ENCODE assay signal across 19 cellular contexts in the genomic region with DNA sequence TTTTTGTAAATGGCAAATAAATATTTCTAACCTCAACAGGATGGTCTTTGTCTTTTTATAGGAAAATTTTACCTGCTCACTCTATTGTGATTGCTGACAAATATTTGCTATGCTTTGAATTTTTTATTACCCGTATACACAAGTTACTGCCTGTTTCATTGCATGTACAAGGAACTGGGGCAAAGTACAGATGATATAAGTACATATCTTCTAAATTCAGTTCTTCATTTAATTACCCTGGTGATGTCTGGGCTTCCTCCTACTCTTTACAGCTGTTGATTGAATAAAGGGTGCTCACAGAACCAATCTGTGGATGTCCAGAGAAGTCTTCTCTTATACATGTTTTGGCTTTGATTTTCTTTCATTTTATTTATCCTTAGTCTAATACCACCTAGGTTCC. TPM values are rescaled to one million over a fixed set of nuclear protein-coding genes. Genes with fewer than 3 reads are reported as not detected.
DNase-seq lines count a peak whose midpoint lies in the region; ATAC-seq, FAIRE-seq and TF ChIP-seq lines count a peak whose summit lies in the region.
"Had no signal": no experiment of that assay in that cellular context is flagged by ENCODE, and none has a peak within 500 bp of the region (broad histone marks: within the 10 kb centered on the region; RNA-seq: fewer than 3 reads in every experiment).

No MANE protein-coding gene starts in this region.

- H3K4me1 ChIP-seq in astrocyte (ENCODE audit: insufficient read depth, low read length) (peaks cover 10% of the 10 kb centered on the region), mucosa of descending colon (ENCODE audit: low read depth) (peaks cover 2% of the 10 kb centered on the region), hepatocyte (ENCODE audit: insufficient read depth) (no peaks in the 10 kb centered on the region)

- peak; percentile 11 for DNase-seq in NCI-H69 (lab: John Stamatoyannopoulos, UW)
- no peak for DNase-seq in astrocyte (ENCODE audit: low read depth)
- DNase-seq in mucosa of descending colon: no peak
- DNase-seq in NCI-H2107 (lab: John Stamatoyannopoulos, UW): no peak
- no peak for DNase-seq in hepatocyte (ENCODE audit: low spot score)
- DNase-seq in NCI-H1436 (lab: John Stamatoyannopoulos, UW): no peak
- DNase-seq: C1 segment of cervical spinal cord; Calu3; CD4-positive, alpha-beta memory T cell; COR-L47; DND-41; GDM1; GM23248; H7; HCEC 1CT had no signal

- H3K4me3 Mint-ChIP-seq in astrocyte (ENCODE audit: unreplicated experiment): no peak overlapping the region
- H3K4me3 Mint-ChIP-seq: CD4-positive, alpha-beta memory T cell had no signal

- H3K9ac ChIP-seq in astrocyte (ENCODE audit: low read length): no peak overlapping the region
- H3K9ac ChIP-seq: GM23248 had no signal

- H2AFZ ChIP-seq in astrocyte (ENCODE audit: low read depth, low read length): no peak overlapping the region
- no peak overlapping the region for H2AFZ ChIP-seq in hepatocyte
- H2AFZ ChIP-seq: GM23248 had no signal

- peak overlapping the region; percentile 16 for H3K27ac Mint-ChIP-seq in astrocyte (ENCODE audit: unreplicated experiment)
- H3K27ac Mint-ChIP-seq: CD4-positive, alpha-beta memory T cell had no signal

- H3K79me2 ChIP-seq in astrocyte (ENCODE audit: insufficient read depth, low read length) (no peaks in the 10 kb centered on the region), hepatocyte (no peaks in the 10 kb centered on the region)

- TF ChIP-seq CTCF in astrocyte (IDR thresholded peaks at IDR 0.05; ENCODE audit: insufficient read depth, low read depth, low read length) (no peak), mucosa of descending colon (IDR thresholded peaks at IDR 0.05) (no peak), hepatocyte (IDR thresholded peaks at IDR 0.05; ENCODE audit: poor library complexity) (no peak)

- H3K4me2 ChIP-seq in astrocyte (ENCODE audit: low read length) (no peak overlapping the region), hepatocyte (no peak overlapping the region)

- FAIRE-seq in G401.6 (lab: Jason Lieb, UNC) (peak; percentile 41), astrocyte (lab: Jason Lieb, UNC) (no peak)
- FAIRE-seq: GM12878, GM19239, H1 had no signal

- H3K9me3 ChIP-seq in astrocyte (ENCODE audit: insufficient read depth, low read depth, low read length) (no peaks in the 10 kb centered on the region), mucosa of descending colon (no peaks in the 10 kb centered on the region), hepatocyte (ENCODE audit: low read depth) (no peaks in the 10 kb centered on the region)

- no peaks in the 10 kb centered on the region for H3K27me3 ChIP-seq in astrocyte (ENCODE audit: insufficient read depth, low read length)
- H3K27me3 ChIP-seq in hepatocyte: no peaks in the 10 kb centered on the region

- no peaks in the 10 kb centered on the region for H3K27me3 Mint-ChIP-seq in astrocyte (ENCODE audit: low read depth, unreplicated experiment)

- ATAC-seq in mucosa of descending colon: peak; percentile 98
- ATAC-seq: GM12878 had no signal

- no peaks in the 10 kb centered on the region for H4K20me1 ChIP-seq in astrocyte (ENCODE audit: insufficient read depth, low read length)
- H4K20me1 ChIP-seq in hepatocyte (ENCODE audit: insufficient read depth, poor library complexity, severe bottlenecking): no peaks in the 10 kb centered on the region

- WGBS in hepatocyte (ENCODE audit: low lambda C conversion rate, missing lambda C conversion rate): 88% methylated on average over 1 of the region's 1 CpG

- peaks cover 32% of the 10 kb centered on the region for H3K4me1 Mint-ChIP-seq in astrocyte (ENCODE audit: low read depth, unreplicated experiment)
- H3K4me1 Mint-ChIP-seq: CD4-positive, alpha-beta memory T cell had no signal

- no peak overlapping the region for H3K27ac ChIP-seq in astrocyte (ENCODE audit: low read depth, low read length)
- H3K27ac ChIP-seq in hepatocyte: no peak overlapping the region
- H3K27ac ChIP-seq: GM23248 had no signal

- H3K36me3 Mint-ChIP-seq in astrocyte (ENCODE audit: low read depth, unreplicated experiment): peaks cover 2% of the 10 kb centered on the region
- H3K36me3 Mint-ChIP-seq: CD4-positive, alpha-beta memory T cell had no signal

- intact Hi-C loops in mucosa of descending colon (cut with DNase I, micrococcal nuclease): no loop called here

- H3K9me3 Mint-ChIP-seq in astrocyte (ENCODE audit: unreplicated experiment): peaks cover 16% of the 10 kb centered on the region

- H3K4me3 ChIP-seq in astrocyte (ENCODE audit: insufficient read depth, low read depth, low read length) (no peak overlapping the region), mucosa of descending colon (no peak overlapping the region), hepatocyte (no peak overlapping the region)
- H3K4me3 ChIP-seq: GM12878, GM23248 had no signal

- no peaks in the 10 kb centered on the region for H3K9me2 ChIP-seq in hepatocyte (replicated peaks; ENCODE audit: insufficient read depth)

- H3K36me3 ChIP-seq in astrocyte (ENCODE audit: insufficient read depth, low read length): no peaks in the 10 kb centered on the region
- H3K36me3 ChIP-seq in mucosa of descending colon (ENCODE audit: low read depth): no peaks in the 10 kb centered on the region
- H3K36me3 ChIP-seq in hepatocyte (replicated peaks; ENCODE audit: insufficient read depth, low read depth): no peaks in the 10 kb centered on the region

RNA-seq across cellular contexts. Expression of a gene that starts 26.5 kb away (rescaled TPM):
- total RNA-seq in astrocyte (0.27 and 0.34 TPM in 2 replicates), mucosa of descending colon (1 to 10 TPM in 2 of 3 donors, under 1 TPM in 1; 0.55 to 5.8 (median 2.0) TPM), hepatocyte (51.0 and 54.6 TPM in 2 replicates)
- polyA plus RNA-seq in hepatocyte: 47.1 and 51.4 TPM in 2 replicates
- total RNA-seq: Calu3; CD4-positive, alpha-beta memory T cell; GM12878; H7 had no signal
- polyA plus RNA-seq: CD4-positive, alpha-beta memory T cell had no signal
